Comparison of ENCODE assay signal across 7 cellular contexts in the genomic region with DNA sequence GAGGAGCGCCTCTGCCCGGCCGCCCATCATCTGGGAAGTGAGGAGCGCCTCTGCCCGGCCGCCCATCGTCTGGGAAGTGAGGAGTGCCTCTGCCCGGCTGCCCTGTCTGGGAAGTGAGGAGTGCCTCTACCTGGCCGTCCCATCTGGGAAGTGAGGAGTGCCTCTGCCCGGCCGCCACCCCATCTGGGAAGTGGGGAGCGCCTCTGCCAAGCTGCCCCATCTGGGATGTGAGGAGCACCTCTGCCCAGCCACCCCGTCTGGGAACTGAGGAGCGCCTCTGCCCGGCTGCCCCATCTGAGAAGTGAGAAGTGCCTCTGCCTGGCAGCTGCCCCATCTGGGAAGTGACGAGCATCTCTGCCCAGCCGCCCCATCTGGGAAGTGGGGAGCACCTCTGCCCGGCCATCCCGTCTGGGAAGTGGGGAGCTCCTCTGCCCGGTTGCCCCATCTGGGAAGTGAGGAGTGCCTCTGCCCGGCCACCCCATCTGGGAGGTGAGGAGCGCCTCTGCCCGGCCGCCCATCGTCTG. TPM values are rescaled to one million over a fixed set of nuclear protein-coding genes. Genes with fewer than 3 reads are reported as not detected.
"Had no signal": no experiment of that assay in that cellular context is flagged by ENCODE, and none has a peak within 500 bp of the region (broad histone marks: within the 10 kb centered on the region; RNA-seq: fewer than 3 reads in every experiment).

No MANE protein-coding gene starts in this region.

RNA-seq across cellular contexts. Expression of gene GSTA5, which starts 15.3 kb away (rescaled TPM):
- total RNA-seq: GM23248, GM23338, H1, H4, H7, H9, HFFc6 had no signal
- polyA plus RNA-seq: GM23248, GM23338, H1 had no signal

RNA-seq across cellular contexts. Expression of gene GSTA1, which starts 21.7 kb away (rescaled TPM):
- total RNA-seq: GM23338, H1, H4, H9 had no signal
- polyA plus RNA-seq: GM23338 had no signal
